In the genomic region with DNA sequence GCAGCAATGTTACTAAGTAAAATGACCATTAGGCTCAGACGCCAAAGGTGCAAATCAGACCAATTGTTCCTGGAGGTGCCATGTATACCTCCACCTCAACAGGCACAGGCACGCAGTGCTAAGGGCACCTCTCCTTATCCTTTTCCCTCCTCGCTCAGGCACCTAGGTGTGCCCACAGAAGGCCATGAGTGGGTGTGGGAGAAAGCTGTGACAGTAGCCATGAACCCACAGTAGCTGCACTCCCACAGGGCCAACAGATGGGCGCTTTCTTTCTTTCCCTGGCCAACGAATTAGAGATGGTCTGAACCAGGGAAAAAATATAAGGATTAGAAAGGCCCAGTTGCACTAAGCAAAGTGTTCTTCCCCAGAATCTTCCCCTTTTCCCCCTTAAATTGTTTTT, we compare ENCODE assay signal across 22 cellular contexts.
"Had no signal": no experiment of that assay in that cellular context is flagged by ENCODE, and none has a peak within 500 bp of the region (broad histone marks: within the 10 kb centered on the region; RNA-seq: fewer than 3 reads in every experiment).

No MANE protein-coding gene starts in this region.

- H3K4me3 ChIP-seq: coronary artery, hepatocyte, lung, ovary, right atrium auricular region, smooth muscle cell, suprapubic skin, thyroid gland, upper lobe of left lung, vagina had no signal

- FAIRE-seq: endothelial cell of umbilical vein had no signal

- H3K27ac Mint-ChIP-seq: endodermal cell; naive thymus-derived CD8-positive, alpha-beta T cell had no signal

- ATAC-seq: foreskin keratinocyte; left colon; left ventricle myocardium superior; naive thymus-derived CD8-positive, alpha-beta T cell; stimulated activated naive CD8-positive, alpha-beta T cell treated with anti-CD3 and anti-CD28 coated beads, Interleukin-15, Interleukin-2, amounts not matched to agents 100 U/mL and 50 U/mL, for 24 hours had no signal

- H3K9me3 Mint-ChIP-seq: neural crest cell had no signal

- H3K36me3 ChIP-seq: ovary, right atrium auricular region, suprapubic skin, thyroid gland, upper lobe of left lung, vagina had no signal

- DNase-seq: effector CD4-positive, alpha-beta T cell; endodermal cell; erythroblast; foreskin keratinocyte; head of caudate nucleus; left colon; left ventricle myocardium superior; naive thymus-derived CD8-positive, alpha-beta T cell; ovary; stimulated activated CD4-positive, alpha-beta T cell treated with anti-CD3 and anti-CD28 coated beads, Interleukin-2, amount 100 ng/mL, for 48 hours; stimulated activated naive CD8-positive, alpha-beta T cell treated with anti-CD3 and anti-CD28 coated beads, Interleukin-15, Interleukin-2, amounts not matched to agents 100 U/mL and 50 U/mL, for 24 hours; upper lobe of left lung had no signal

- H3K9me3 ChIP-seq: thyroid gland had no signal

- H3K27me3 ChIP-seq: foreskin keratinocyte, hepatocyte, ovary, right atrium auricular region, suprapubic skin, thyroid gland, upper lobe of left lung, vagina had no signal

- H3K27ac ChIP-seq: foreskin keratinocyte, hepatocyte, ovary, right atrium auricular region, suprapubic skin, thyroid gland, upper lobe of left lung, vagina had no signal

- H3K4me3 Mint-ChIP-seq: endodermal cell; naive thymus-derived CD8-positive, alpha-beta T cell; neural crest cell had no signal
